In genomic region chr14:71765505-71765904, GRCh38 we compare ENCODE assay signal across 29 cellular contexts.
"Had no signal": no experiment of that assay in that cellular context is flagged by ENCODE, and none has a peak within 500 bp of the region (broad histone marks: within the 10 kb centered on the region; RNA-seq: fewer than 3 reads in every experiment).

No MANE protein-coding gene starts in this region.

- H3K27ac ChIP-seq: ascending aorta, breast epithelium, cardiac muscle cell, colonic mucosa, epithelial cell of prostate, esophagus squamous epithelium had no signal

- H3K36me3 ChIP-seq: ascending aorta, breast epithelium, cardiac muscle cell, colonic mucosa, esophagus squamous epithelium had no signal

- H3K9me3 Mint-ChIP-seq: activated CD4-positive, alpha-beta memory T cell treated with anti-CD3 and anti-CD28 coated beads for 36 hours; activated CD4-positive, alpha-beta T cell treated with anti-CD3 and anti-CD28 coated beads, Interleukin-2, amount 10 ng/mL, durations not matched to agents 24 days and 14 days; activated naive CD4-positive, alpha-beta T cell treated with anti-CD3 and anti-CD28 coated beads, Interleukin-2, amount 10 ng/mL, durations not matched to agents 7 days and 5 days; activated naive CD4-positive, alpha-beta T cell treated with anti-CD3 and anti-CD28 coated beads, Interleukin-2, amount 50 U/mL, for 72 hours; activated T-cell treated with anti-CD3 and anti-CD28 coated beads, Interleukin-2, amount 50 U/mL, for 24 hours; activated T-cell treated with anti-CD3 and anti-CD28 coated beads, Interleukin-2, amount 50 U/mL, for 72 hours; T-helper 2 cell treated with Interferon-gamma antibody and Interleukin-4, amounts not matched to agents 5 μg/mL and 100 μg/mL, for 36 hours had no signal

- ATAC-seq: activated CD4-positive, alpha-beta T cell treated with anti-CD3 and anti-CD28 coated beads for 36 hours; activated CD8-positive, alpha-beta memory T cell treated with anti-CD3 and anti-CD28 coated beads, Interleukin-2, amount 10 ng/mL, durations not matched to agents 7 days and 5 days; activated CD8-positive, alpha-beta T cell treated with anti-CD3 and anti-CD28 coated beads, Interleukin-2, amount 10 ng/mL, durations not matched to agents 7 days and 5 days; activated naive CD4-positive, alpha-beta T cell treated with anti-CD3 and anti-CD28 coated beads, Interleukin-2, amount 50 U/mL, for 72 hours; activated T-cell treated with anti-CD3 and anti-CD28 coated beads, Interleukin-2, amount 50 U/mL, for 72 hours; T-helper 17 cell had no signal

- H3K9me3 ChIP-seq: ascending aorta, colonic mucosa, esophagus squamous epithelium had no signal

- H3K4me1 Mint-ChIP-seq: activated CD4-positive, alpha-beta T cell treated with anti-CD3 and anti-CD28 coated beads for 36 hours; activated CD4-positive, alpha-beta T cell treated with anti-CD3 and anti-CD28 coated beads, Interleukin-2, amount 10 ng/mL, durations not matched to agents 24 days and 14 days; activated CD8-positive, alpha-beta memory T cell treated with anti-CD3 and anti-CD28 coated beads, Interleukin-2, amount 10 ng/mL, durations not matched to agents 7 days and 5 days; activated naive CD4-positive, alpha-beta T cell treated with anti-CD3 and anti-CD28 coated beads, Interleukin-2, amount 10 ng/mL, durations not matched to agents 7 days and 5 days; activated naive CD8-positive, alpha-beta T cell treated with anti-CD3 and anti-CD28 coated beads, Interleukin-2, amount 10 ng/mL, durations not matched to agents 7 days and 5 days; T-helper 17 cell had no signal

- H3K27me3 ChIP-seq: ascending aorta, breast epithelium, cardiac muscle cell, colonic mucosa, esophagus squamous epithelium had no signal

- H3K27ac Mint-ChIP-seq: activated CD4-positive, alpha-beta memory T cell treated with anti-CD3 and anti-CD28 coated beads for 36 hours; activated CD4-positive, alpha-beta T cell treated with anti-CD3 and anti-CD28 coated beads for 36 hours; activated CD4-positive, alpha-beta T cell treated with anti-CD3 and anti-CD28 coated beads, Interleukin-2, amount 10 ng/mL, durations not matched to agents 24 days and 14 days; activated CD8-positive, alpha-beta memory T cell treated with anti-CD3 and anti-CD28 coated beads, Interleukin-2, amount 10 ng/mL, durations not matched to agents 7 days and 5 days; activated CD8-positive, alpha-beta T cell treated with anti-CD3 and anti-CD28 coated beads, Interleukin-2, amount 10 ng/mL, durations not matched to agents 7 days and 5 days; activated naive CD4-positive, alpha-beta T cell treated with anti-CD3 and anti-CD28 coated beads, Interleukin-2, amount 10 ng/mL, durations not matched to agents 7 days and 5 days; activated naive CD4-positive, alpha-beta T cell treated with anti-CD3 and anti-CD28 coated beads, Interleukin-2, amount 50 U/mL, for 72 hours; activated naive CD8-positive, alpha-beta T cell treated with anti-CD3 and anti-CD28 coated beads, Interleukin-2, amount 10 ng/mL, durations not matched to agents 7 days and 5 days; activated T-cell treated with anti-CD3 and anti-CD28 coated beads, Interleukin-2, amount 50 U/mL, for 24 hours; activated T-cell treated with anti-CD3 and anti-CD28 coated beads, Interleukin-2, amount 50 U/mL, for 72 hours; brain; T-helper 17 cell; T-helper 2 cell treated with Interferon-gamma antibody and Interleukin-4, amounts not matched to agents 5 μg/mL and 100 μg/mL, for 36 hours had no signal

- H3K4me1 ChIP-seq: ascending aorta, breast epithelium, colonic mucosa, esophagus squamous epithelium had no signal

- DNase-seq: activated CD4-positive, alpha-beta memory T cell treated with anti-CD3 and anti-CD28 coated beads for 36 hours; activated CD4-positive, alpha-beta T cell treated with anti-CD3 and anti-CD28 coated beads for 36 hours; activated CD4-positive, alpha-beta T cell treated with anti-CD3 and anti-CD28 coated beads, Interleukin-2, amount 10 ng/mL, durations not matched to agents 24 days and 14 days; activated CD4-positive, CD25-positive, alpha-beta regulatory T cell; activated CD4-positive, CD25-positive, alpha-beta regulatory T cell treated with anti-CD3 and anti-CD28 coated beads, Interleukin-2, amount 50 U/mL, for 72 hours; activated CD8-positive, alpha-beta memory T cell treated with anti-CD3 and anti-CD28 coated beads, Interleukin-2, amount 10 ng/mL, durations not matched to agents 7 days and 5 days; activated CD8-positive, alpha-beta memory T cell treated with anti-CD3 and anti-CD28 coated beads, Interleukin-2, amount 50 U/mL, for 4 hours; activated CD8-positive, alpha-beta T cell treated with anti-CD3 and anti-CD28 coated beads, Interleukin-2, amount 10 ng/mL, durations not matched to agents 7 days and 5 days; activated gamma-delta T cell; activated naive CD4-positive, alpha-beta T cell; activated naive CD4-positive, alpha-beta T cell treated with anti-CD3 and anti-CD28 coated beads, Interleukin-2, amount 10 ng/mL, durations not matched to agents 7 days and 5 days; activated naive CD8-positive, alpha-beta T cell treated with anti-CD3 and anti-CD28 coated beads, Interleukin-2, amount 10 ng/mL, durations not matched to agents 7 days and 5 days; activated T-cell treated with anti-CD3 and anti-CD28 coated beads, Interleukin-2, amount 50 U/mL, for 24 hours; activated T-cell treated with anti-CD3 and anti-CD28 coated beads, Interleukin-2, amount 50 U/mL, for 72 hours; central memory CD4-positive, alpha-beta T cell; cerebellar nuclear complex; colonic mucosa; effector CD8-positive, alpha-beta T cell; esophagus squamous epithelium; head of caudate nucleus; T-helper 17 cell; T1000 had no signal

- H3K4me3 Mint-ChIP-seq: activated CD4-positive, alpha-beta memory T cell treated with anti-CD3 and anti-CD28 coated beads for 36 hours; activated CD4-positive, alpha-beta T cell treated with anti-CD3 and anti-CD28 coated beads for 36 hours; activated CD4-positive, alpha-beta T cell treated with anti-CD3 and anti-CD28 coated beads, Interleukin-2, amount 10 ng/mL, durations not matched to agents 24 days and 14 days; activated CD8-positive, alpha-beta memory T cell treated with anti-CD3 and anti-CD28 coated beads, Interleukin-2, amount 10 ng/mL, durations not matched to agents 7 days and 5 days; activated CD8-positive, alpha-beta T cell treated with anti-CD3 and anti-CD28 coated beads, Interleukin-2, amount 10 ng/mL, durations not matched to agents 7 days and 5 days; activated naive CD4-positive, alpha-beta T cell treated with anti-CD3 and anti-CD28 coated beads, Interleukin-2, amount 10 ng/mL, durations not matched to agents 7 days and 5 days; activated naive CD8-positive, alpha-beta T cell treated with anti-CD3 and anti-CD28 coated beads, Interleukin-2, amount 10 ng/mL, durations not matched to agents 7 days and 5 days; activated T-cell treated with anti-CD3 and anti-CD28 coated beads, Interleukin-2, amount 50 U/mL, for 24 hours; activated T-cell treated with anti-CD3 and anti-CD28 coated beads, Interleukin-2, amount 50 U/mL, for 72 hours; T-helper 17 cell; T-helper 2 cell treated with Interferon-gamma antibody and Interleukin-4, amounts not matched to agents 5 μg/mL and 100 μg/mL, for 36 hours had no signal

- H3K4me3 ChIP-seq: ascending aorta, breast epithelium, cardiac muscle cell, colonic mucosa, esophagus squamous epithelium had no signal

- H3K36me3 Mint-ChIP-seq: activated CD4-positive, alpha-beta memory T cell treated with anti-CD3 and anti-CD28 coated beads for 36 hours; activated CD8-positive, alpha-beta memory T cell treated with anti-CD3 and anti-CD28 coated beads, Interleukin-2, amount 10 ng/mL, durations not matched to agents 7 days and 5 days; activated naive CD4-positive, alpha-beta T cell treated with anti-CD3 and anti-CD28 coated beads, Interleukin-2, amount 10 ng/mL, durations not matched to agents 7 days and 5 days; activated naive CD4-positive, alpha-beta T cell treated with anti-CD3 and anti-CD28 coated beads, Interleukin-2, amount 50 U/mL, for 72 hours had no signal
